In genomic region chr2:98378901-98379300, GRCh38 we compare ENCODE assay signal across 12 cellular contexts. TPM values are rescaled to one million over a fixed set of nuclear protein-coding genes. Genes with fewer than 3 reads are reported as not detected.
DNase-seq lines count a peak whose midpoint lies in the region; ATAC-seq and TF ChIP-seq lines count a peak whose summit lies in the region.
"Had no signal": no experiment of that assay in that cellular context is flagged by ENCODE, and none has a peak within 500 bp of the region (broad histone marks: within the 10 kb centered on the region; RNA-seq: fewer than 3 reads in every experiment).

No MANE protein-coding gene starts in this region.

- no peaks in the 10 kb centered on the region for H3K79me1 ChIP-seq in trophoblast cell (ENCODE audit: low read length)

- no peak overlapping the region for H3K4me3 Mint-ChIP-seq in GM23338
- H3K4me3 Mint-ChIP-seq: activated CD8-positive, alpha-beta T cell treated with anti-CD3 and anti-CD28 coated beads for 36 hours; central memory CD8-positive, alpha-beta T cell; stimulated activated memory B cell treated with anti-CD40 and anti-IgM and Interleukin-4, amounts not matched to agents 10 μg/mL and 1 μg/mL and 100 μg/mL, for 72 hours had no signal

- no peak overlapping the region for H3K27ac Mint-ChIP-seq in GM23338
- H3K27ac Mint-ChIP-seq: activated CD8-positive, alpha-beta T cell treated with anti-CD3 and anti-CD28 coated beads for 36 hours; stimulated activated memory B cell treated with anti-CD40 and anti-IgM and Interleukin-4, amounts not matched to agents 10 μg/mL and 1 μg/mL and 100 μg/mL, for 72 hours had no signal

- no peaks in the 10 kb centered on the region for H3K36me3 Mint-ChIP-seq in GM23338 (ENCODE audit: low read depth)
- H3K36me3 Mint-ChIP-seq: stimulated activated memory B cell treated with anti-CD40 and anti-IgM and Interleukin-4, amounts not matched to agents 10 μg/mL and 1 μg/mL and 100 μg/mL, for 72 hours had no signal

- H4K20me1 ChIP-seq in GM23338 (replicated peaks; ENCODE audit: insufficient read depth) (no peaks in the 10 kb centered on the region), fibroblast of lung (ENCODE audit: control insufficient read depth, extremely low read depth, insufficient read depth, low read length) (no peaks in the 10 kb centered on the region)

- H3K9ac ChIP-seq in fibroblast of lung (ENCODE audit: insufficient read depth, low read length), result no peak overlapping the region
- H3K9ac ChIP-seq in trophoblast cell (ENCODE audit: low read length), result no peak overlapping the region

- no peaks in the 10 kb centered on the region for H3F3A ChIP-seq in GM23338 (replicated peaks; ENCODE audit: low read depth)

- no peak overlapping the region for H3K4ac ChIP-seq in trophoblast cell (ENCODE audit: low read depth, low read length)

- no peak overlapping the region for H4K91ac ChIP-seq in trophoblast cell (ENCODE audit: low read depth, low read length)

- H3K9me3 Mint-ChIP-seq in GM23338, result no peaks in the 10 kb centered on the region; the same call in 2 of the 3 replicates
- H3K9me3 Mint-ChIP-seq: activated CD8-positive, alpha-beta T cell treated with anti-CD3 and anti-CD28 coated beads for 36 hours; central memory CD8-positive, alpha-beta T cell; stimulated activated memory B cell treated with anti-CD40 and anti-IgM and Interleukin-4, amounts not matched to agents 10 μg/mL and 1 μg/mL and 100 μg/mL, for 72 hours had no signal

- H3K36me3 ChIP-seq in GM23338 (ENCODE audit: insufficient read depth) (no peaks in the 10 kb centered on the region), fibroblast of lung (ENCODE audit: control insufficient read depth, insufficient read depth, low read length) (no peaks in the 10 kb centered on the region), trophoblast cell (ENCODE audit: control insufficient read depth in 1 of 2, insufficient read depth in 2 of 2, low read length in 2 of 2) (no peaks in the 10 kb centered on the region)

- TF ChIP-seq CTCF in GM23338 (conservative IDR thresholded peaks at IDR 0.05; ENCODE audit: low read depth in 2 of 2) (no peak), fibroblast of lung (conservative IDR thresholded peaks at IDR 0.05 in 1 of 2, IDR thresholded peaks at IDR 0.05 in 1 of 2; ENCODE audit: low read depth in 1 of 2, low read length in 2 of 2) (no peak)

- DNase-seq in GM23338 (ENCODE audit: low spot score) (no peak), RPMI8226 (peak; percentile 29), fibroblast of lung (ENCODE audit: low read depth in 2 of 2) (peak; percentile 59 to 85), trophoblast cell (peak; percentile 51 to 84), NCI-H2081 treated with DMSO at 0.1 percent for 48 hours (lab: John Stamatoyannopoulos, UW) (no peak)
- no peak for DNase-seq in activated naive CD4-positive, alpha-beta T cell treated with anti-CD3 and anti-CD28 coated beads, Interleukin-2, amount 50 U/mL, for 16 hours
- DNase-seq: activated CD8-positive, alpha-beta T cell treated with anti-CD3 and anti-CD28 coated beads for 36 hours; Kasumi-1 had no signal

- no peak overlapping the region for H2BK120ac ChIP-seq in trophoblast cell (ENCODE audit: insufficient read depth, low read length, poor library complexity)

- H2BK5ac ChIP-seq in trophoblast cell (ENCODE audit: low read depth, low read length, poor library complexity), result no peak overlapping the region

- H3K4me1 Mint-ChIP-seq in GM23338, result peaks cover 14% of the 10 kb centered on the region; the same call in 2 of the 3 replicates
- H3K4me1 Mint-ChIP-seq: central memory CD8-positive, alpha-beta T cell; stimulated activated memory B cell treated with anti-CD40 and anti-IgM and Interleukin-4, amounts not matched to agents 10 μg/mL and 1 μg/mL and 100 μg/mL, for 72 hours had no signal

- H3K14ac ChIP-seq in trophoblast cell (ENCODE audit: low read length), result no peak overlapping the region

- H3K79me2 ChIP-seq in GM23338 (replicated peaks; ENCODE audit: insufficient read depth), result no peaks in the 10 kb centered on the region
- no peaks in the 10 kb centered on the region for H3K79me2 ChIP-seq in fibroblast of lung (ENCODE audit: control insufficient read depth, insufficient read depth, low read length)
- no peaks in the 10 kb centered on the region for H3K79me2 ChIP-seq in trophoblast cell (ENCODE audit: control insufficient read depth, insufficient read depth, low read length, poor library complexity)

- H3K18ac ChIP-seq in trophoblast cell (ENCODE audit: low read length), result no peak overlapping the region

- H3K27ac ChIP-seq in GM23338 (ENCODE audit: low read depth) (no peak overlapping the region), fibroblast of lung (ENCODE audit: insufficient read depth, low read length) (no peak overlapping the region), trophoblast cell (ENCODE audit: low read depth, low read length) (no peak overlapping the region)

- no peak for ATAC-seq in GM23338
- no peak for ATAC-seq in GM19395 (IDR thresholded peaks at IDR 0.05; ENCODE audit: unreplicated experiment)
- ATAC-seq in GM21526 (IDR thresholded peaks at IDR 0.05; ENCODE audit: low FRiP score, unreplicated experiment), result no peak
- ATAC-seq: activated CD8-positive, alpha-beta T cell treated with anti-CD3 and anti-CD28 coated beads for 36 hours; stimulated activated memory B cell treated with anti-CD40 and anti-IgM and Interleukin-4, amounts not matched to agents 10 μg/mL and 1 μg/mL and 100 μg/mL, for 72 hours had no signal

- H4K12ac ChIP-seq in trophoblast cell (ENCODE audit: low read depth, low read length), result no peak overlapping the region

- WGBS in trophoblast cell (ENCODE audit: extremely low coverage, insufficient coverage, insufficient read length), result no CpG with 5 or more reads among the region's 4 CpGs

- H4K8ac ChIP-seq in trophoblast cell (ENCODE audit: low read depth, low read length), result no peak overlapping the region

- H2AFZ ChIP-seq in GM23338, result peak overlapping the region; percentile 47; the same call in 1 of the 2 replicates
- no peak overlapping the region for H2AFZ ChIP-seq in fibroblast of lung (ENCODE audit: low read length)
- H2AFZ ChIP-seq in trophoblast cell (ENCODE audit: insufficient read depth, low read length, poor library complexity), result no peak overlapping the region

- H3K27me3 ChIP-seq in GM23338 (ENCODE audit: insufficient read depth) (no peaks in the 10 kb centered on the region), fibroblast of lung (ENCODE audit: control insufficient read depth, insufficient read depth, low read length) (peaks cover 14% of the 10 kb centered on the region), trophoblast cell (ENCODE audit: insufficient read depth, low read length) (no peaks in the 10 kb centered on the region)

- H3K23ac ChIP-seq in trophoblast cell (ENCODE audit: low read length), result no peak overlapping the region

- H3K9me3 ChIP-seq in fibroblast of lung (ENCODE audit: control insufficient read depth, insufficient read depth, low read depth, low read length) (no peaks in the 10 kb centered on the region), trophoblast cell (ENCODE audit: insufficient read depth, low read depth, low read length) (no peaks in the 10 kb centered on the region)

- peaks cover 5% of the 10 kb centered on the region for H3K27me3 Mint-ChIP-seq in GM23338 (ENCODE audit: insufficient read depth, low read depth, poor library complexity)

- H2BK12ac ChIP-seq in trophoblast cell (ENCODE audit: low read length), result no peak overlapping the region

- H2AK5ac ChIP-seq in trophoblast cell (ENCODE audit: low read length), result no peak overlapping the region

- no peaks in the 10 kb centered on the region for H3K9me2 ChIP-seq in GM23338 (ENCODE audit: insufficient read depth)

- H3K4me3 ChIP-seq in GM23338 (no peak overlapping the region), fibroblast of lung (replicated peaks in 1 of 4; ENCODE audit: control extremely low read depth in 1 of 4, insufficient read depth in 1 of 4, low read depth in 3 of 4, low read length in 4 of 4) (no peak overlapping the region), trophoblast cell (ENCODE audit: low read depth, low read length) (no peak overlapping the region)

- H3K4me2 ChIP-seq in GM23338 (no peak overlapping the region), fibroblast of lung (ENCODE audit: extremely low read depth, insufficient read depth, low read length) (no peak overlapping the region), trophoblast cell (ENCODE audit: low read length) (no peak overlapping the region)

- H3K4me1 ChIP-seq in GM23338 (ENCODE audit: insufficient read depth) (peaks cover 3% of the 10 kb centered on the region; the same call in 1 of the 2 replicates), fibroblast of lung (ENCODE audit: control insufficient read depth, extremely low read depth, insufficient read depth, low read length) (no peaks in the 10 kb centered on the region), trophoblast cell (ENCODE audit: control insufficient read depth in 1 of 2, insufficient read depth in 2 of 2, low read length in 2 of 2) (peaks cover 7 to 16% of the 10 kb centered on the region in 2 experiments)

TF ChIP-seq in GM23338, 12 proteins besides CTCF, POLR2A, EP300 and RAD21:
- TF ChIP-seq EZH2phosphoT487 (IDR thresholded peaks at IDR 0.05; ENCODE audit: unreplicated experiment) (no peak), JUNB (IDR thresholded peaks at IDR 0.05; ENCODE audit: unreplicated experiment) (no peak), EZH2 (IDR thresholded peaks at IDR 0.05; ENCODE audit: low read depth, unreplicated experiment) (no peak), POLR2AphosphoS5 (IDR thresholded peaks at IDR 0.05; ENCODE audit: low read depth) (no peak)

RNA-seq across cellular contexts. Expression of gene CNGA3, which starts 32.6 kb away (rescaled TPM):
- total RNA-seq in GM23338 (2014; rRNA removed; shearing (Covaris generic)), result not detected in 2 replicates
- polyA plus RNA-seq in GM23338 (2016; fragmentation: Nextera tagmentation; extraction: Ambion mirVana), result not detected in 2 replicates
- under 0.01 TPM in 2 replicates for total RNA-seq in fibroblast of lung
- polyA plus RNA-seq in fibroblast of lung, result 0.03 TPM in 1 of 2 replicates, not detected in the other
- polyA plus RNA-seq in fibroblast of lung (2012), result 0.03 TPM in 1 of 2 replicates, not detected in the other
- not detected in 2 replicates for polyA minus RNA-seq in fibroblast of lung (ENCODE audit: low replicate concordance)
- not detected in 2 replicates for polyA plus RNA-seq in trophoblast cell (2013)
- total RNA-seq: activated CD8-positive, alpha-beta T cell treated with anti-CD3 and anti-CD28 coated beads for 36 hours had no signal

Comparison
In these comparisons a context has a peak if more than half of its experiments do, and no peak if none do; other contexts are left out.
1. DNase-seq: peak in RPMI8226 (single experiment), fibroblast of lung (2 of 2) and trophoblast cell (2 of 2); none in GM23338 (single experiment), NCI-H2081 treated with DMSO at 0.1 percent for 48 hours (single experiment) and activated naive CD4-positive, alpha-beta T cell treated with anti-CD3 and anti-CD28 coated beads, Interleukin-2, amount 50 U/mL, for 16 hours (single experiment).